22 cellular contexts compared by ENCODE assay signal in the genomic region with DNA sequence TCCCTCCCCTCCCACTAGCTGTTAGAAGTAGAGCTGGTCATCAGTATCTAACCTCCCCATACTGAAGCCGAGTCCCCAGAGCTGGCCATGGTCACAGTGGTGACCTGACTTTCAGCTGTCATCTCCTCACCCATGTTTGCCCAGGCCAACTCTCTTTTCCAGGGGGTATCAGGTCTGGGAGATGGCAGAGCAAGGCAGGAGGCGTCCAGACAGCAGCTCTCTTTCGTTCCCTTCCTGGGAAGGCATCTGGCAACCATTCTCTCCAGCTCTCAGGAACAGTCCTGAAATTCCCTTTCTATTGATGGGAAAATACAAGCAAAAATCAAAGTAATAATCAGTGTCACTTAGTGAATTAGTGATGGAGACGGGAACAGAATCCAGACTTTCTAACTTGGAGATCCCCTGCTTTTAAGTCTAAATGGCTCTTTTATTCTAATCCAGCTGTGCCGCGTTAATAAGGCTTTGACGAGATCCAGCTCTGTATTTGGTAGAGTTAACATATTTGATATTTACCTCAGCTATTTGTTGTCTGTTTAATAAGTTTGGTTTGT. TPM values are rescaled to one million over a fixed set of nuclear protein-coding genes. Genes with fewer than 3 reads are reported as not detected.
A peak's percentile ranks its signal among the peaks of the same experiment; 100 is the strongest.
DNase-seq lines count a peak whose midpoint lies in the region; ATAC-seq and TF ChIP-seq lines count a peak whose summit lies in the region.
"Had no signal": no experiment of that assay in that cellular context is flagged by ENCODE, and none has a peak within 500 bp of the region (broad histone marks: within the 10 kb centered on the region; RNA-seq: fewer than 3 reads in every experiment).

No MANE protein-coding gene starts in this region.

- POLR2A ChIA-PET in activated CD4-positive, alpha-beta memory T cell treated with anti-CD3 and anti-CD28 coated beads for 36 hours (lab: Charles Lee), result no interaction called here

- peaks cover 16% of the 10 kb centered on the region for H3K4me1 Mint-ChIP-seq in nephron
- H3K4me1 Mint-ChIP-seq in activated CD4-positive, alpha-beta memory T cell treated with anti-CD3 and anti-CD28 coated beads for 36 hours (ENCODE audit: low read depth), result no peaks in the 10 kb centered on the region

- DNase-seq in SK-N-DZ (ENCODE audit: low spot score) (peak; percentile 91), globus pallidus (ENCODE audit: low spot score) (peak; percentile 22), D341Med (ENCODE audit: low spot score) (no peak)
- DNase-seq in activated naive CD4-positive, alpha-beta T cell treated with anti-CD3 and anti-CD28 coated beads, Interleukin-2, amount 50 U/mL, for 72 hours (ENCODE audit: low spot score in 2 of 2), result no peak
- DNase-seq in activated CD4-positive, alpha-beta memory T cell treated with anti-CD3 and anti-CD28 coated beads for 36 hours, result no peak
- DNase-seq: Caco-2; CD8-positive, alpha-beta T cell; DMS 273 treated with DMSO at 0.1 percent for 48 hours; DMS79; EL; GDM1; GOT3; HFFc6; NCI-H1048; NCI-H1694; NCI-H2081; NCI-H526 treated with DMSO at 0.1 percent for 48 hours; PC-9 had no signal

- no peak overlapping the region for H3K4me3 Mint-ChIP-seq in nephron
- no peak overlapping the region for H3K4me3 Mint-ChIP-seq in activated CD4-positive, alpha-beta memory T cell treated with anti-CD3 and anti-CD28 coated beads for 36 hours
- H3K4me3 Mint-ChIP-seq: CD8-positive, alpha-beta T cell; HFFc6 had no signal

- intact Hi-C loops in activated CD4-positive, alpha-beta memory T cell treated with anti-CD3 and anti-CD28 coated beads for 36 hours (cut with micrococcal nuclease), result no loop called here

- no peaks in the 10 kb centered on the region for H3K36me3 Mint-ChIP-seq in nephron (ENCODE audit: low read depth)
- no peaks in the 10 kb centered on the region for H3K36me3 Mint-ChIP-seq in activated naive CD4-positive, alpha-beta T cell treated with anti-CD3 and anti-CD28 coated beads, Interleukin-2, amount 50 U/mL, for 72 hours
- H3K36me3 Mint-ChIP-seq in activated CD4-positive, alpha-beta memory T cell treated with anti-CD3 and anti-CD28 coated beads for 36 hours, result no peaks in the 10 kb centered on the region
- H3K36me3 Mint-ChIP-seq: CD8-positive, alpha-beta T cell had no signal

- no peak for ATAC-seq in activated naive CD4-positive, alpha-beta T cell treated with anti-CD3 and anti-CD28 coated beads, Interleukin-2, amount 50 U/mL, for 72 hours
- no peak for ATAC-seq in GM19035 (IDR thresholded peaks at IDR 0.05; ENCODE audit: unreplicated experiment)
- ATAC-seq: CD8-positive, alpha-beta T cell; GM12878; Right ventricle myocardium inferior had no signal

- CTCF ChIA-PET in activated CD4-positive, alpha-beta memory T cell treated with anti-CD3 and anti-CD28 coated beads for 36 hours (lab: Charles Lee), result interaction anchor here (0.7 kb wide), 1 partner anchor 25 kb away, joined by 5 read pairs; no protein-coding TSS in a partner anchor

- peak overlapping the region in 2 of 3 experiments; percentile 27 to 41 for H3K27ac Mint-ChIP-seq in nephron
- no peak overlapping the region for H3K27ac Mint-ChIP-seq in activated naive CD4-positive, alpha-beta T cell treated with anti-CD3 and anti-CD28 coated beads, Interleukin-2, amount 50 U/mL, for 72 hours
- no peak overlapping the region for H3K27ac Mint-ChIP-seq in activated CD4-positive, alpha-beta memory T cell treated with anti-CD3 and anti-CD28 coated beads for 36 hours
- H3K27ac Mint-ChIP-seq: CD8-positive, alpha-beta T cell; HFFc6 had no signal

- H3K9me3 Mint-ChIP-seq in nephron, result no peaks in the 10 kb centered on the region
- H3K9me3 Mint-ChIP-seq in activated naive CD4-positive, alpha-beta T cell treated with anti-CD3 and anti-CD28 coated beads, Interleukin-2, amount 50 U/mL, for 72 hours, result no peaks in the 10 kb centered on the region
- no peaks in the 10 kb centered on the region for H3K9me3 Mint-ChIP-seq in activated CD4-positive, alpha-beta memory T cell treated with anti-CD3 and anti-CD28 coated beads for 36 hours
- H3K9me3 Mint-ChIP-seq: CD8-positive, alpha-beta T cell; HFFc6 had no signal

- no peak for TF ChIP-seq CTCF in nephron (IDR thresholded peaks at IDR 0.05; ENCODE audit: unreplicated experiment in 3 of 3)

- H3K27me3 Mint-ChIP-seq in nephron (ENCODE audit: low read depth), result no peaks in the 10 kb centered on the region
- H3K27me3 Mint-ChIP-seq in activated CD4-positive, alpha-beta memory T cell treated with anti-CD3 and anti-CD28 coated beads for 36 hours, result peaks cover 8% of the 10 kb centered on the region

RNA-seq across cellular contexts. Expression of a gene that starts 21.3 kb away (rescaled TPM):
- polyA plus RNA-seq in SK-N-DZ (2014; cell fraction: cytosol; rRNA removed), result 203 and 210 TPM in 2 replicates
- 227 and 240 TPM in 2 replicates for polyA plus RNA-seq in SK-N-DZ (2014; cell fraction: nucleus; rRNA removed)
- total RNA-seq in activated naive CD4-positive, alpha-beta T cell treated with anti-CD3 and anti-CD28 coated beads, Interleukin-2, amount 50 U/mL, for 72 hours, result 10 to 100 TPM in 1 of 2 donors, 1 to 10 TPM in 1; 5.5 to 13.0 TPM
- 10 to 100 TPM; 10.7 to 12.2 TPM for total RNA-seq in activated CD4-positive, alpha-beta memory T cell treated with anti-CD3 and anti-CD28 coated beads for 36 hours

Comparison
In these comparisons a context has a peak if more than half of its experiments do, and no peak if none do; other contexts are left out.
1. DNase-seq: peak in SK-N-DZ (single experiment) and globus pallidus (single experiment); none in activated naive CD4-positive, alpha-beta T cell treated with anti-CD3 and anti-CD28 coated beads, Interleukin-2, amount 50 U/mL, for 72 hours (0 of 2), activated CD4-positive, alpha-beta memory T cell treated with anti-CD3 and anti-CD28 coated beads for 36 hours (single experiment) and D341Med (single experiment).
2. H3K27ac Mint-ChIP-seq: peak in nephron (2 of 3); none in activated naive CD4-positive, alpha-beta T cell treated with anti-CD3 and anti-CD28 coated beads, Interleukin-2, amount 50 U/mL, for 72 hours (0 of 2) and activated CD4-positive, alpha-beta memory T cell treated with anti-CD3 and anti-CD28 coated beads for 36 hours (single experiment).